Comparison of ENCODE assay signal across 8 cellular contexts in genomic region chr17:7477392-7478275, GRCh38. TPM values are rescaled to one million over a fixed set of nuclear protein-coding genes. Genes with fewer than 3 reads are reported as not detected.
DNase-seq lines count a peak whose midpoint lies in the region; ATAC-seq and TF ChIP-seq lines count a peak whose summit lies in the region.

No MANE protein-coding gene starts in this region.

- peak overlapping the region; percentile 82 for H3K4me2 ChIP-seq in DOHH2 (ENCODE audit: low read length)

- H3K79me2 ChIP-seq in DOHH2 (ENCODE audit: control insufficient read depth, low read length): peaks cover 44% of the 10 kb centered on the region

- H3K4me1 ChIP-seq in DOHH2 (ENCODE audit: control insufficient read depth, low read length) (peaks cover 25% of the 10 kb centered on the region), Peyer's patch (peaks cover 0 to 43% (median 7%) of the 10 kb centered on the region in 4 donors)

- H3K36me3 ChIP-seq in DOHH2 (ENCODE audit: control insufficient read depth, low read length): no peaks in the 10 kb centered on the region
- H3K36me3 ChIP-seq in Peyer's patch: no peaks in the 10 kb centered on the region
- H3K36me3 ChIP-seq in kidney epithelial cell (ENCODE audit: control insufficient read depth, insufficient read depth, low read length): no peaks in the 10 kb centered on the region

- H3K9me2 ChIP-seq in DOHH2 (replicated peaks; ENCODE audit: control insufficient read depth, low read length): no peaks in the 10 kb centered on the region

- TF ChIP-seq CTCF in DOHH2 (IDR thresholded peaks at IDR 0.05; ENCODE audit: low read depth, low read length, poor library complexity, severe bottlenecking) (no peak), Peyer's patch (IDR thresholded peaks at IDR 0.05) (no peak), kidney epithelial cell (IDR thresholded peaks at IDR 0.05; ENCODE audit: insufficient read depth, low read length, poor library complexity, severe bottlenecking) (no peak)

- no peak for DNase-seq in Peyer's patch
- DNase-seq in caudate nucleus (lab: John Stamatoyannopoulos, UW): peak in 6 of 61 donors; percentile 15 to 50 (median 37)
- DNase-seq in kidney epithelial cell (ENCODE audit: low read depth): no peak
- peak; percentile 19 for DNase-seq in stimulated activated CD8-positive, alpha-beta memory T cell treated with anti-CD3 and anti-CD28 coated beads, Interleukin-12 subunit alpha, Interleukin-12 subunit beta, amount 100 ng/mL, for 1 hour (ENCODE audit: low read depth)
- no peak for DNase-seq in NK-92 treated with Interleukin-12 subunit alpha and Interleukin-12 subunit beta, amount 100 ng/mL, for 24 hours (lab: John Stamatoyannopoulos, UW)
- DNase-seq in NCI-H1092 treated with DMSO at 0.1 percent for 48 hours (lab: John Stamatoyannopoulos, UW): no peak

- TF ChIP-seq POLR2A in Peyer's patch (IDR thresholded peaks at IDR 0.05): no peak

- H3K4me3 ChIP-seq in DOHH2 (ENCODE audit: low read length): peak overlapping the region; percentile 79; the same call in 1 of the 2 replicates
- peak overlapping the region; percentile 84 to 99 (median 94) for H3K4me3 ChIP-seq in Peyer's patch
- peak overlapping the region; percentile 91 for H3K4me3 ChIP-seq in kidney epithelial cell (ENCODE audit: low read depth, low read length)

- ATAC-seq in HG03432 (IDR thresholded peaks at IDR 0.05; ENCODE audit: unreplicated experiment): no peak

- H3K27ac ChIP-seq in DOHH2 (ENCODE audit: low read depth, low read length): no peak overlapping the region
- peak overlapping the region; percentile 98 to 100 (median 99) for H3K27ac ChIP-seq in Peyer's patch
- H3K27ac ChIP-seq in caudate nucleus (ENCODE audit: low read depth, low read length): peak overlapping the region; percentile 98

- peaks cover 3% of the 10 kb centered on the region; the same call in 1 of the 2 replicates for H3F3A ChIP-seq in DOHH2 (ENCODE audit: control insufficient read depth, insufficient read depth)

- H3K27me3 ChIP-seq in DOHH2 (ENCODE audit: control insufficient read depth, low read length): no peaks in the 10 kb centered on the region
- H3K27me3 ChIP-seq in Peyer's patch: no peaks in the 10 kb centered on the region
- H3K27me3 ChIP-seq in kidney epithelial cell (ENCODE audit: control insufficient read depth, insufficient read depth, low read length): no peaks in the 10 kb centered on the region

- H4K20me1 ChIP-seq in DOHH2 (ENCODE audit: control insufficient read depth, insufficient read depth, low read depth, low read length): no peaks in the 10 kb centered on the region

- H3K9me3 ChIP-seq in DOHH2 (ENCODE audit: control insufficient read depth, insufficient read depth, low read length): no peaks in the 10 kb centered on the region
- H3K9me3 ChIP-seq in Peyer's patch: no peaks in the 10 kb centered on the region

RNA-seq across cellular contexts. Expression of gene ZBTB4, which starts 1.8 kb away (rescaled TPM):
- total RNA-seq in Peyer's patch (10 to 100 TPM; 15.1 to 27.3 (median 24.5) TPM), kidney epithelial cell (26.3 and 28.3 TPM in 2 replicates)

RNA-seq across cellular contexts. Expression of gene SLC35G6, which starts 3.6 kb away (rescaled TPM):
- total RNA-seq in Peyer's patch (not detected), kidney epithelial cell (not detected in 2 replicates)

RNA-seq across cellular contexts. Expression of gene POLR2A, which starts 6.5 kb away (rescaled TPM):
- total RNA-seq in Peyer's patch: 100 to 1,000 TPM in 3 of 4 donors, 10 to 100 TPM in 1; 94.6 to 204 (median 157) TPM
- total RNA-seq in kidney epithelial cell: 56.9 and 57.8 TPM in 2 replicates

RNA-seq across cellular contexts. Expression of gene CHRNB1, which starts 32.8 kb away (rescaled TPM):
- total RNA-seq in Peyer's patch (1 to 10 TPM; 4.0 to 9.1 (median 5.8) TPM), kidney epithelial cell (19.0 and 21.6 TPM in 2 replicates)

RNA-seq across cellular contexts. Expression of gene FGF11, which starts 38.3 kb away (rescaled TPM):
- 1 to 10 TPM in 1 of 4 donors, not detected in 3; 1.0 TPM for total RNA-seq in Peyer's patch
- 1.5 and 1.8 TPM in 2 replicates for total RNA-seq in kidney epithelial cell
